Comparison of ENCODE assay signal across 8 cellular contexts in genomic region chr17:16652847-16653366, GRCh38. TPM values are rescaled to one million over a fixed set of nuclear protein-coding genes. Genes with fewer than 3 reads are reported as not detected.
DNase-seq lines count a peak whose midpoint lies in the region; TF ChIP-seq lines count a peak whose summit lies in the region.

No MANE protein-coding gene starts in this region.

- H3K4me1 ChIP-seq in esophagus squamous epithelium (peaks cover 0 to 22% (median 8%) of the 10 kb centered on the region in 3 donors), neuronal stem cell (ENCODE audit: control insufficient read depth in 2 of 2, insufficient read depth in 1 of 2, low read depth in 1 of 2, low read length in 2 of 2) (peaks cover 1 to 2% of the 10 kb centered on the region in 2 donors)

- peak overlapping the region; percentile 91 for H3K9ac ChIP-seq in neuronal stem cell (ENCODE audit: low read depth, low read length, poor library complexity)

- H3K4ac ChIP-seq in neuronal stem cell (ENCODE audit: low read length), result no peak overlapping the region

- H3K9me3 ChIP-seq in esophagus squamous epithelium (no peaks in the 10 kb centered on the region), neuronal stem cell (replicated peaks in 1 of 2; ENCODE audit: control insufficient read depth in 2 of 2, insufficient read depth in 1 of 2, low read depth in 1 of 2, low read length in 2 of 2) (peaks cover 0 to 11% of the 10 kb centered on the region in 2 donors)

- H3K27ac ChIP-seq in esophagus squamous epithelium, result peak overlapping the region; percentile 94 to 97 (median 96)
- peak overlapping the region; percentile 87 for H3K27ac ChIP-seq in neuronal stem cell (replicated peaks; ENCODE audit: low read length)

- no peak overlapping the region for H2AK5ac ChIP-seq in neuronal stem cell (ENCODE audit: low read depth, low read length)

- no peaks in the 10 kb centered on the region for H3K9me3 Mint-ChIP-seq in activated naive CD4-positive, alpha-beta T cell treated with anti-CD3 and anti-CD28 coated beads, Interleukin-2, amount 50 U/mL, for 24 hours

- H3K79me1 ChIP-seq in neuronal stem cell (ENCODE audit: low read depth, low read length), result no peaks in the 10 kb centered on the region

- no peak overlapping the region for H3K14ac ChIP-seq in neuronal stem cell (ENCODE audit: low read length)

- peaks cover 1% of the 10 kb centered on the region for H3K27me3 Mint-ChIP-seq in activated naive CD4-positive, alpha-beta T cell treated with anti-CD3 and anti-CD28 coated beads, Interleukin-2, amount 50 U/mL, for 24 hours

- peak overlapping the region; percentile 89 for H3K4me3 Mint-ChIP-seq in activated naive CD4-positive, alpha-beta T cell treated with anti-CD3 and anti-CD28 coated beads, Interleukin-2, amount 50 U/mL, for 24 hours

- H3K4me1 Mint-ChIP-seq in activated naive CD4-positive, alpha-beta T cell treated with anti-CD3 and anti-CD28 coated beads, Interleukin-2, amount 50 U/mL, for 24 hours, result peaks cover 23% of the 10 kb centered on the region

- no peak overlapping the region for H2BK12ac ChIP-seq in neuronal stem cell (ENCODE audit: low read length)

- DNase-seq in activated naive CD4-positive, alpha-beta T cell (lab: John Stamatoyannopoulos, UW), result no peak
- peak; percentile 89 for DNase-seq in SHP77 treated with DMSO at 0.1 percent for 48 hours (lab: John Stamatoyannopoulos, UW)
- DNase-seq in esophagus squamous epithelium (lab: John Stamatoyannopoulos, UW), result no peak
- no peak for DNase-seq in neuronal stem cell (ENCODE audit: low spot score)
- DNase-seq in HT-29 (ENCODE audit: low spot score), result no peak
- DNase-seq in DMS153 (lab: John Stamatoyannopoulos, UW), result no peak
- no peak for DNase-seq in GOT3 (lab: John Stamatoyannopoulos, UW)

- H3K36me3 ChIP-seq in esophagus squamous epithelium (peaks cover 0 to 3% (median 0%) of the 10 kb centered on the region in 3 donors), neuronal stem cell (replicated peaks in 1 of 2; ENCODE audit: control insufficient read depth in 2 of 2, insufficient read depth in 2 of 2, low read length in 2 of 2) (peaks cover 0 to 26% of the 10 kb centered on the region in 2 donors)

- no peak for TF ChIP-seq CTCF in esophagus squamous epithelium (IDR thresholded peaks at IDR 0.05)

- intact Hi-C loops in esophagus squamous epithelium (cut with DNase I), result no loop called here

- peak overlapping the region; percentile 89 for H3K18ac ChIP-seq in neuronal stem cell (ENCODE audit: low read length)

- peak overlapping the region; percentile 97 for H2AFZ ChIP-seq in neuronal stem cell (ENCODE audit: low read length)

- no peak overlapping the region for H2BK5ac ChIP-seq in neuronal stem cell (ENCODE audit: low read length)

- H3K36me3 Mint-ChIP-seq in activated naive CD4-positive, alpha-beta T cell treated with anti-CD3 and anti-CD28 coated beads, Interleukin-2, amount 50 U/mL, for 24 hours, result peaks cover 6% of the 10 kb centered on the region

- peak overlapping the region; percentile 55 for H3K4me2 ChIP-seq in neuronal stem cell (ENCODE audit: insufficient read depth, low read length, poor library complexity, severe bottlenecking)

- H3K27ac Mint-ChIP-seq in activated naive CD4-positive, alpha-beta T cell treated with anti-CD3 and anti-CD28 coated beads, Interleukin-2, amount 50 U/mL, for 24 hours, result peak overlapping the region; percentile 89

- H3K4me3 ChIP-seq in esophagus squamous epithelium, result peak overlapping the region; percentile 55 to 81 (median 78)
- peak overlapping the region; percentile 84 to 87 for H3K4me3 ChIP-seq in neuronal stem cell (ENCODE audit: low read length in 2 of 2)

- no peak for TF ChIP-seq POLR2A in esophagus squamous epithelium (IDR thresholded peaks at IDR 0.05)

- H4K8ac ChIP-seq in neuronal stem cell (ENCODE audit: low read depth, low read length), result no peak overlapping the region

- 6 to 13% methylated on average over 8 of the region's 8 CpGs for WGBS in esophagus squamous epithelium, 2 donors
- no CpG with 5 or more reads among the region's 8 CpGs for WGBS in neuronal stem cell (ENCODE audit: extremely low coverage in 2 of 2, insufficient read length in 2 of 2, insufficient replicate concordance in 1 of 2), 2 donors

- H3K23ac ChIP-seq in neuronal stem cell (ENCODE audit: low read depth, low read length, poor library complexity), result no peak overlapping the region

- H3K27me3 ChIP-seq in esophagus squamous epithelium (no peaks in the 10 kb centered on the region), neuronal stem cell (ENCODE audit: control insufficient read depth in 3 of 3, insufficient read depth in 3 of 3, low read depth in 1 of 3, low read length in 3 of 3) (no peaks in the 10 kb centered on the region)

- H2BK120ac ChIP-seq in neuronal stem cell (ENCODE audit: low read depth, low read length), result no peak overlapping the region

- no peak overlapping the region for H2BK15ac ChIP-seq in neuronal stem cell (ENCODE audit: low read length)

- H4K91ac ChIP-seq in neuronal stem cell (ENCODE audit: low read depth, low read length, poor library complexity), result no peak overlapping the region

RNA-seq across cellular contexts. Expression of gene ZNF624, which starts 0.7 kb away (rescaled TPM):
- 1 to 10 TPM; 1.2 to 6.1 (median 2.4) TPM for total RNA-seq in esophagus squamous epithelium
- polyA plus RNA-seq in neuronal stem cell (2013, experiment 1 of 2), result 4.3 TPM
- 4.1 TPM for polyA plus RNA-seq in neuronal stem cell (2013, experiment 2 of 2)
- total RNA-seq in HT-29 (2014; rRNA removed; shearing (Covaris generic)), result 0.47 and 0.64 TPM in 2 replicates

RNA-seq across cellular contexts. Expression of gene CCDC144A, which starts 37.1 kb away (rescaled TPM):
- 1 to 10 TPM in 1 of 4 donors, under 1 TPM in 3; 0.11 to 8.6 (median 0.40) TPM for total RNA-seq in esophagus squamous epithelium
- polyA plus RNA-seq in neuronal stem cell (2013, experiment 1 of 2), result 0.77 TPM
- polyA plus RNA-seq in neuronal stem cell (2013, experiment 2 of 2), result 0.76 TPM
- total RNA-seq in HT-29 (2014; rRNA removed; shearing (Covaris generic)), result 0.23 TPM in 1 of 2 replicates, not detected in the other
